Comparison of ENCODE assay signal across 9 cellular contexts in genomic region chr11:45209904-45210699, GRCh38.
DNase-seq lines count a peak whose midpoint lies in the region; ATAC-seq and TF ChIP-seq lines count a peak whose summit lies in the region.
"Had no signal": no experiment of that assay in that cellular context is flagged by ENCODE, and none has a peak within 500 bp of the region (broad histone marks: within the 10 kb centered on the region; RNA-seq: fewer than 3 reads in every experiment).

No MANE protein-coding gene starts in this region.

- H3K36me3 Mint-ChIP-seq in endothelial cell (ENCODE audit: low read depth, unreplicated experiment) = peaks cover 23% of the 10 kb centered on the region

- TF ChIP-seq EP300 in upper lobe of left lung (IDR thresholded peaks at IDR 0.05) = peak in 3 of 4 donors; percentile 42 to 93 (median 92)

- peak overlapping the region in 2 of 4 donors; percentile 23 to 26 for H3K4me3 ChIP-seq in upper lobe of left lung

- H3K36me3 ChIP-seq in upper lobe of left lung = peaks cover 0 to 24% (median 18%) of the 10 kb centered on the region in 4 donors

- no peak overlapping the region for H3K4me3 Mint-ChIP-seq in endothelial cell (ENCODE audit: unreplicated experiment)

- ATAC-seq in upper lobe of left lung (ENCODE audit: low FRiP score in 2 of 2) = peak; percentile 76 to 77

- peak overlapping the region; percentile 74 to 85 (median 78) for H3K27ac ChIP-seq in upper lobe of left lung
- H3K27ac ChIP-seq: VCaP had no signal

- peaks cover 5% of the 10 kb centered on the region for H3K27me3 Mint-ChIP-seq in endothelial cell (ENCODE audit: unreplicated experiment)

- no peaks in the 10 kb centered on the region for H3K27me3 ChIP-seq in upper lobe of left lung

- H3K4me1 Mint-ChIP-seq in endothelial cell (ENCODE audit: unreplicated experiment) = peaks cover 31% of the 10 kb centered on the region

- WGBS in upper lobe of left lung, 2 donors = 20 to 32% methylated on average over 24 to 29 of the region's 29 CpGs

- TF ChIP-seq POLR2A in upper lobe of left lung (IDR thresholded peaks at IDR 0.05) = no peak

- TF ChIP-seq CTCF in endothelial cell (IDR thresholded peaks at IDR 0.05; ENCODE audit: unreplicated experiment) (no peak), upper lobe of left lung (IDR thresholded peaks at IDR 0.05) (peak in 1 of 6 experiments; percentile 23)

- H3K9me3 Mint-ChIP-seq in endothelial cell (ENCODE audit: unreplicated experiment) = no peaks in the 10 kb centered on the region

- peak overlapping the region; percentile 42 for H3K27ac Mint-ChIP-seq in endothelial cell (ENCODE audit: unreplicated experiment)

- H3K4me1 ChIP-seq in upper lobe of left lung = peaks cover 24 to 46% (median 36%) of the 10 kb centered on the region in 4 donors

- no peaks in the 10 kb centered on the region for H3K9me3 ChIP-seq in upper lobe of left lung

- DNase-seq in NCI-H510A treated with DMSO at 0.1 percent for 48 hours (lab: John Stamatoyannopoulos, UW) = peak; percentile 1
- DNase-seq in NCI-H510A (lab: John Stamatoyannopoulos, UW) = no peak
- DNase-seq in endothelial cell (ENCODE audit: low spot score) = peak; percentile 71
- peak; percentile 91 for DNase-seq in mesenteric fat pad (ENCODE audit: low spot score)
- DNase-seq in upper lobe of left lung = peak; percentile 69 to 85
- DNase-seq in NCI-H748 treated with DMSO at 0.1 percent for 48 hours (lab: John Stamatoyannopoulos, UW) = no peak
- no peak for DNase-seq in COLO829 (ENCODE audit: low spot score)
- DNase-seq in GF-D8 (lab: John Stamatoyannopoulos, UW) = no peak

Comparison
In these comparisons a context has a peak if more than half of its experiments do, and no peak if none do; other contexts are left out.
1. DNase-seq: peak in NCI-H510A treated with DMSO at 0.1 percent for 48 hours (single experiment), endothelial cell (single experiment), mesenteric fat pad (single experiment) and upper lobe of left lung (2 of 2); none in NCI-H510A (single experiment), NCI-H748 treated with DMSO at 0.1 percent for 48 hours (single experiment), COLO829 (single experiment) and GF-D8 (single experiment).